ENCODE assay signal across 25 cellular contexts in the genomic region with DNA sequence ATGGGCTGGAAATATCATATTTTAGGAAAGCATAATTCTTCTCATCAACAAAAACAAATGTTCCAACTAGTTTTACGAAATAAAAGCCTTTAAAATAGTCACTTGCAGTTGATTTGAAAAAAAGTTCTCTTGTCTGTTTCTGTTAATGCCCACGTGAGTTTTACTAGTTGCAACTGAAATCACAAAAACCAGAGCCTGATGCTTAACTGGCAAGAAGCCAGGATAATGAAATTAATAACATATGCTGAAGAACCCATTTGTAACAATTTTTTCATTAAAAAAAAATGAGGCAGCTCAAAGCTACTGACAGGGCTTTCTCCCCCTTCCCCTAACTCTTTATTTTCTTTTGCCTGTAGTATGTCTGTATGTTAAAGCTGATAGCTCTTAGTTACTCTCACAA.
"Had no signal": no experiment of that assay in that cellular context is flagged by ENCODE, and none has a peak within 500 bp of the region (broad histone marks: within the 10 kb centered on the region; RNA-seq: fewer than 3 reads in every experiment).

No MANE protein-coding gene starts in this region.

- H3K9me3 ChIP-seq: body of pancreas, esophagus muscularis mucosa, left ventricle myocardium inferior, right lobe of liver, tibial artery had no signal

- H3K36me3 ChIP-seq: esophagus muscularis mucosa, left ventricle myocardium inferior, right lobe of liver, tibial artery had no signal

- H3K27ac ChIP-seq: body of pancreas, esophagus muscularis mucosa, foreskin keratinocyte, left ventricle myocardium inferior, right lobe of liver, skin epidermis, tibial artery had no signal

- H3K4me1 ChIP-seq: body of pancreas, esophagus muscularis mucosa, foreskin keratinocyte, left ventricle myocardium inferior, right lobe of liver, tibial artery had no signal

- H3K4me3 ChIP-seq: body of pancreas, esophagus muscularis mucosa, left ventricle myocardium inferior, right lobe of liver, skin epidermis, tibial artery had no signal

- H3K27me3 ChIP-seq: body of pancreas, esophagus muscularis mucosa, foreskin keratinocyte, right lobe of liver, tibial artery had no signal

- DNase-seq: activated CD4-positive, alpha-beta T cell treated with anti-CD3 and anti-CD28 coated beads, Interleukin-2, amount 10 ng/mL, durations not matched to agents 24 days and 14 days; activated CD8-positive, alpha-beta T cell treated with anti-CD3 and anti-CD28 coated beads for 36 hours; activated gamma-delta T cell; activated naive CD4-positive, alpha-beta T cell treated with anti-CD3 and anti-CD28 coated beads, Interleukin-2, amount 50 U/mL, for 16 hours; activated naive CD8-positive, alpha-beta T cell treated with anti-CD3 and anti-CD28 coated beads, Interleukin-2, amount 50 U/mL, for 24 hours; anterior cingulate cortex; body of pancreas; dermis blood vessel endothelial cell; effector memory CD8-positive, alpha-beta T cell; foreskin keratinocyte; immature natural killer cell; kidney glomerular epithelial cell; left ventricle myocardium inferior; midbrain; natural killer cell; occipital lobe; posterior cingulate gyrus; right lobe of liver; stimulated activated CD4-positive, alpha-beta T cell treated with anti-CD3 and anti-CD28 coated beads, Interleukin-2, amount 100 ng/mL, for 24 hours; stimulated activated naive CD8-positive, alpha-beta T cell treated with anti-CD3 and anti-CD28 coated beads, Interleukin-15, amount 100 ng/mL, for 72 hours; tibial artery had no signal

- ATAC-seq: activated CD4-positive, CD25-positive, alpha-beta regulatory T cell treated with anti-CD3 and anti-CD28 coated beads, Interleukin-2, amount 50 U/mL, for 24 hours; activated CD8-positive, alpha-beta T cell treated with anti-CD3 and anti-CD28 coated beads for 36 hours; activated naive CD8-positive, alpha-beta T cell treated with anti-CD3 and anti-CD28 coated beads, Interleukin-2, amount 50 U/mL, for 24 hours; body of pancreas; effector memory CD8-positive, alpha-beta T cell; foreskin keratinocyte; natural killer cell; right lobe of liver; stimulated activated effector memory CD8-positive, alpha-beta T cell treated with anti-CD3 and anti-CD28 coated beads, Interleukin-12 subunit alpha, Interleukin-12 subunit beta, amount 100 ng/mL, for 72 hours; stimulated activated naive CD8-positive, alpha-beta T cell treated with anti-CD3 and anti-CD28 coated beads, Interleukin-15, amount 100 ng/mL, for 72 hours had no signal
